1 cellular context compared by ENCODE assay signal in the genomic region with DNA sequence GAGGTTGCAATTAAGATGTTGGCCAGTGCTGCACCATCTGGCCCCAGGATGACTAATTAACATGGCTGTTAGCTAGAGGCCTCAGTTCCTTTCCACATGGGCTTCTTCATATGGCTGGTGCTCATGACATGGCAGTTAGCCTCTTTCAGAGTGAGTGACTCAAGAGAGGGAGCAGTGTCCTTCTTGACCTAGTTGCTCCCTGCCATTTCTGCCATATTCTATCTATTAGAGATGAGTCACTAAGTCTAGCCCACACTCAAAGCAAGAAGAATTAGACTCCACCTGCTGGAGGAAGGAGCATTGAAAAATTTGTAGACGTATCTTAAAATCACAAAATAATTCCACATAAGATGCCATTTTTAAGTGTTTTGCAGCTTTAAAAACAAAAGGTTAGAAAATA.
TF ChIP-seq lines count a peak whose summit lies in the region.

No MANE protein-coding gene starts in this region.

TF ChIP-seq in H1, 55 proteins besides CTCF, POLR2A, EP300 and RAD21 (continued from another document):
- TF ChIP-seq RXRA (IDR thresholded peaks at IDR 0.05; ENCODE audit: insufficient read depth, low read depth, low read length) (no peak), NANOG (IDR thresholded peaks at IDR 0.05; ENCODE audit: insufficient read depth, low read depth, low read length, poor library complexity, severe bottlenecking) (no peak)
